ENCODE assay signal across 16 cellular contexts in the genomic region with DNA sequence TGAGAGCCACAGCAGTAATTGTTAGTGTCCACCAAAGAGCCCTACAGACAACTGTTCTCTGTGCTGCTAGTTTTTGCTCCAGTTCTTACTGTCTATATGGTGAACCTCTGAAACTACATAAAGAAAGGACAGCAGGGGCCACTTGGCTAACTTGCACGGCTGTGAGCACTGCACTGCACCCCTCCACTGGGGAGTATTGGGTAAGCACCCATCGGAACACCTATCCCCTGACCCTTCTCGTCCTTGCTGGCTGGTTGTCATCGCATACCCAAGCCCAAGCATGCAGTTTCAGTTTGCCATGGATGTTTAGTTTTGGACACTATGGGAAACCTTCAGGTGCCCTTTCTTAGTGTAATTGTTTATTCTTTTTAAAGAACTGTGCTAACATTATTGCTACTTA.
DNase-seq lines count a peak whose midpoint lies in the region; ATAC-seq and TF ChIP-seq lines count a peak whose summit lies in the region.
"Had no signal": no experiment of that assay in that cellular context is flagged by ENCODE, and none has a peak within 500 bp of the region (broad histone marks: within the 10 kb centered on the region; RNA-seq: fewer than 3 reads in every experiment).

No MANE protein-coding gene starts in this region.

- 71 to 80% (median 79%) methylated on average over 4 of the region's 4 CpGs for WGBS in psoas muscle, 3 donors

- no peaks in the 10 kb centered on the region for H3K27me3 ChIP-seq in CD8-positive, alpha-beta memory T cell (ENCODE audit: insufficient read depth, low read length, poor library complexity, severe bottlenecking)
- no peaks in the 10 kb centered on the region for H3K27me3 ChIP-seq in psoas muscle (ENCODE audit: insufficient read depth in 3 of 3, low read length in 2 of 3)
- H3K27me3 ChIP-seq: heart left ventricle, left lung, sigmoid colon, stomach had no signal

- no peaks in the 10 kb centered on the region for H3K27me3 Mint-ChIP-seq in CD8-positive, alpha-beta memory T cell
- H3K27me3 Mint-ChIP-seq in activated T-helper 17 cell treated with anti-CD3 and anti-CD28 coated beads, Interleukin-2, amount 50 U/mL, for 72 hours: no peaks in the 10 kb centered on the region
- H3K27me3 Mint-ChIP-seq in naive B cell: no peaks in the 10 kb centered on the region

- peak overlapping the region; percentile 30 for H3K27ac ChIP-seq in CD8-positive, alpha-beta memory T cell (ENCODE audit: low read depth, low read length)
- no peak overlapping the region for H3K27ac ChIP-seq in psoas muscle
- H3K27ac ChIP-seq: left lung, RWPE1, sigmoid colon, stomach had no signal

- H3K27ac Mint-ChIP-seq in CD8-positive, alpha-beta memory T cell: peak overlapping the region; percentile 95 to 99 (median 98)
- H3K27ac Mint-ChIP-seq in activated T-helper 17 cell treated with anti-CD3 and anti-CD28 coated beads, Interleukin-2, amount 50 U/mL, for 72 hours: peak overlapping the region; percentile 80
- H3K27ac Mint-ChIP-seq in naive B cell: peak overlapping the region; percentile 71 to 100 (median 94)

- H3K36me3 Mint-ChIP-seq in CD8-positive, alpha-beta memory T cell: peaks cover 6 to 39% (median 20%) of the 10 kb centered on the region in 3 donors
- H3K36me3 Mint-ChIP-seq in activated T-helper 17 cell treated with anti-CD3 and anti-CD28 coated beads, Interleukin-2, amount 50 U/mL, for 72 hours (ENCODE audit: low read depth): peaks cover 59% of the 10 kb centered on the region
- H3K36me3 Mint-ChIP-seq in naive B cell: peaks cover 8 to 21% of the 10 kb centered on the region in 2 donors

- H3K4me3 ChIP-seq in CD8-positive, alpha-beta memory T cell (ENCODE audit: low read length): peak overlapping the region; percentile 14
- H3K4me3 ChIP-seq in psoas muscle (no peak overlapping the region), mucosa of descending colon (no peak overlapping the region)
- H3K4me3 ChIP-seq: heart left ventricle, left lung, sigmoid colon, stomach had no signal

- TF ChIP-seq CTCF in psoas muscle (IDR thresholded peaks at IDR 0.05) (no peak), mucosa of descending colon (IDR thresholded peaks at IDR 0.05) (no peak)

- H3K36me3 ChIP-seq in CD8-positive, alpha-beta memory T cell (ENCODE audit: insufficient read depth, low read length): no peaks in the 10 kb centered on the region
- H3K36me3 ChIP-seq in psoas muscle (ENCODE audit: insufficient read depth in 1 of 2, low read depth in 1 of 2) (peaks cover 0 to 58% of the 10 kb centered on the region in 2 donors), mucosa of descending colon (ENCODE audit: low read depth) (no peaks in the 10 kb centered on the region)

- H3K9me3 Mint-ChIP-seq in CD8-positive, alpha-beta memory T cell: no peaks in the 10 kb centered on the region
- no peaks in the 10 kb centered on the region for H3K9me3 Mint-ChIP-seq in activated T-helper 17 cell treated with anti-CD3 and anti-CD28 coated beads, Interleukin-2, amount 50 U/mL, for 72 hours
- H3K9me3 Mint-ChIP-seq in naive B cell: no peaks in the 10 kb centered on the region

- H3K4me3 Mint-ChIP-seq in CD8-positive, alpha-beta memory T cell: peak overlapping the region; percentile 25 to 89 (median 73)
- H3K4me3 Mint-ChIP-seq in activated T-helper 17 cell treated with anti-CD3 and anti-CD28 coated beads, Interleukin-2, amount 50 U/mL, for 72 hours: peak overlapping the region; percentile 70
- peak overlapping the region in 5 of 8 donors; percentile 13 to 81 (median 56) for H3K4me3 Mint-ChIP-seq in naive B cell

- CTCF ChIA-PET in CD8-positive, alpha-beta memory T cell (lab: Charles Lee): interaction anchor here (0.8 to 5.5 kb wide), 12 partner anchors 9 to 204 kb away, joined by 3 to 60 read pairs (median 13); partner anchors contain the start of gene GPR183

- peak; percentile 1 for DNase-seq in activated CD4-positive, alpha-beta T cell treated with anti-CD3 and anti-CD28 coated beads for 1 hour
- no peak for DNase-seq in activated CD4-positive, alpha-beta T cell treated with anti-CD3 and anti-CD28 coated beads for 48 hours
- no peak for DNase-seq in CD8-positive, alpha-beta memory T cell
- DNase-seq in naive B cell (no peak), psoas muscle (no peak), mucosa of descending colon (no peak)
- DNase-seq: 8988T, H7, heart left ventricle, left lung, NCI-H524, stomach had no signal

- no peaks in the 10 kb centered on the region for H3K9me3 ChIP-seq in CD8-positive, alpha-beta memory T cell (ENCODE audit: low read length)
- no peaks in the 10 kb centered on the region for H3K9me3 ChIP-seq in psoas muscle
- no peaks in the 10 kb centered on the region for H3K9me3 ChIP-seq in mucosa of descending colon
- H3K9me3 ChIP-seq: heart left ventricle, left lung, sigmoid colon, stomach had no signal

- no peak for ATAC-seq in activated T-helper 17 cell treated with anti-CD3 and anti-CD28 coated beads, Interleukin-2, amount 50 U/mL, for 72 hours (replicated peaks)
- ATAC-seq in naive B cell (ENCODE audit: low read depth in 2 of 2) (no peak), psoas muscle (no peak), HG02970 (IDR thresholded peaks at IDR 0.05; ENCODE audit: low FRiP score, unreplicated experiment) (no peak), mucosa of descending colon (no peak)
- ATAC-seq: left lung had no signal

- POLR2A ChIA-PET in CD8-positive, alpha-beta memory T cell (lab: Charles Lee): interaction anchor here (0.7 to 2.4 kb wide), 7 partner anchors 13 to 121 kb away, joined by 3 to 11 read pairs (median 4); partner anchors contain the start of genes GPR183 and TM9SF2

- intact Hi-C loops in psoas muscle (cut with DNase I) (no loop called here), mucosa of descending colon (cut with DNase I, micrococcal nuclease) (no loop called here)

- peaks cover 87 to 98% (median 98%) of the 10 kb centered on the region in 3 donors for H3K4me1 Mint-ChIP-seq in CD8-positive, alpha-beta memory T cell
- H3K4me1 Mint-ChIP-seq in activated T-helper 17 cell treated with anti-CD3 and anti-CD28 coated beads, Interleukin-2, amount 50 U/mL, for 72 hours: peaks cover 62% of the 10 kb centered on the region
- H3K4me1 Mint-ChIP-seq in naive B cell: peaks cover 76 to 85% (median 78%) of the 10 kb centered on the region in 3 donors

- H3K4me1 ChIP-seq in CD8-positive, alpha-beta memory T cell (ENCODE audit: insufficient read depth, low read length): peaks cover 92% of the 10 kb centered on the region
- H3K4me1 ChIP-seq in psoas muscle (no peaks in the 10 kb centered on the region), mucosa of descending colon (ENCODE audit: low read depth) (peaks cover 6% of the 10 kb centered on the region)
- H3K4me1 ChIP-seq: sigmoid colon had no signal
